8 cellular contexts compared by ENCODE assay signal in the genomic region with DNA sequence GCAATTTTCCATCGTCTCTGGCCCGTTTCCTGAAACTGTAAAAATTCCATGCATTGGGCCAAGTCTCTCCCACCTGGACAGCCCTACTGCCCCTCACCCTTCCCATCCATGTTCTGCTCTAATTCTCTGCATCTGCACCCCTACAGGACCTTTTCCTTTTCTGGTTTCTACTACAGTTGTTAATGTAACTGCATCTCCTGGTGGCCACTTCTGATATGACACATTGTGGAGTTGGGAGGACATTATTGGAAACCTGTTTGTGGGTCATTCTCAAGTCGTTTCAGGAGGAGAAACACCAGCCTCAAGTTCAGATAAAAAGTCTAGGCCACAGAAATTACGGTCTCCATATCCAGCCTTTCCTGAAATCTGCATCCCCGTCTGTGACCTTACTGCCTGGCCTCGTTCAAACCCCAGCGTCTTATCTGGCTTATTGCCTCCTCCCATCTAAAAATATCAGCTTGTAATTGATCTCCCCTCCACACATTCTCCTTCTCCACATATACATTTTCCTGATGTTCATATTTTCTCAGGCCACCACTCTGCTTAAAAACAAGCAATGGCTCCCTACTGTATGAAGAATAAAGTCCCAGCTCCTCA. TPM values are rescaled to one million over a fixed set of nuclear protein-coding genes. Genes with fewer than 3 reads are reported as not detected.
A peak's percentile ranks its signal among the peaks of the same experiment; 100 is the strongest.
DNase-seq lines count a peak whose midpoint lies in the region; ATAC-seq and TF ChIP-seq lines count a peak whose summit lies in the region.

No MANE protein-coding gene starts in this region.

- H3K27ac ChIP-seq in uterus, result no peak overlapping the region

- DNase-seq in NCI-H345 (lab: John Stamatoyannopoulos, UW) (peak; percentile 29), NCI-H345 treated with DMSO at 0.1 percent for 48 hours (lab: John Stamatoyannopoulos, UW; ENCODE audit: unreplicated experiment) (no peak), SK-N-DZ (ENCODE audit: low spot score) (peak; percentile 25), dermis blood vessel endothelial cell (peak; percentile 86), medulla oblongata (ENCODE audit: extremely low spot score) (peak; percentile 21), uterus (peak; percentile 44 to 60)

- no peaks in the 10 kb centered on the region for H3K36me3 ChIP-seq in uterus

- intact Hi-C loops in uterus (cut with DNase I; ENCODE audit: low total_unique reads), result no loop called here

- TF ChIP-seq CTCF in uterus (IDR thresholded peaks at IDR 0.05), result peak; percentile 70 to 89 (median 78)

- no peaks in the 10 kb centered on the region for H3K9me3 ChIP-seq in uterus

- H3K27me3 ChIP-seq in uterus, result no peaks in the 10 kb centered on the region

- no peak overlapping the region for H3K4me3 ChIP-seq in uterus

- ATAC-seq in HG02642 (IDR thresholded peaks at IDR 0.05; ENCODE audit: poor library complexity, unreplicated experiment), result peak; percentile 42
- ATAC-seq in HG02571 (IDR thresholded peaks at IDR 0.05; ENCODE audit: unreplicated experiment), result no peak

- no peaks in the 10 kb centered on the region for H3K4me1 ChIP-seq in uterus

- TF ChIP-seq POLR2A in uterus (IDR thresholded peaks at IDR 0.05), result no peak

RNA-seq across cellular contexts. Expression of gene EMP1, which starts 37.6 kb away (rescaled TPM):
- 0.02 TPM in 1 of 2 replicates, not detected in the other for polyA plus RNA-seq in SK-N-DZ (2014; cell fraction: cytosol; rRNA removed)
- 0.06 TPM in 1 of 2 replicates, not detected in the other for polyA plus RNA-seq in SK-N-DZ (2014; cell fraction: nucleus; rRNA removed)
- total RNA-seq in dermis blood vessel endothelial cell, result 318 and 336 TPM in 2 replicates
- total RNA-seq in uterus, result 100 to 1,000 TPM in 3 of 4 donors, 10 to 100 TPM in 1; 48.9 to 345 (median 163) TPM
